In the genomic region with DNA sequence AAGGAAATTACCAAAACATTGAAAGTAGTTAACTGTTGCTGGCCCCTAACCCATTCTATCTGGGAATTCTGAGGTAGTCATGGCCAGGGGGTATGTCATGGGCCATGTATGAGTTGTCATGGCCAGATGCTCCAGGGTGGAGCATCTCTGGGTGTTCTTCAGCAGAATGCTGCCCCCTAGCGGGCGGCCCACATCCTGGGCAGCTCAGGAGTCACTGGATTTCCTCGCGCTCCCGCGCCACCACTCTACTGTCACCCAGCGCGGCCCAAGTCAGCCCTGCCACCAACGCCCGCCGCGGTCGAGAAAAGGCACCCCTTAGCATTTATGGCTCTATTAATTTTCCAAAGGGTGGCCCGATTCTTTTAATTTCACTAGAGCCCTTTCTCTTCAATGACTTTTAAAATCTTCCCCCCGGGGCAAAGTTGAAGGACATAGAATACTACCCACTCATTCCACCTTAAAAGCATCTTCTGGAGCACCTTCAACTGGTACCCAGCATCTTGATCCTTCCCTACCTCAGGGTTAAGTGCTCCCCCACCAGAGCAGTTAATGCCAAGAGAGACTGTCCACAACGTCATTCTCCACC, we compare ENCODE assay signal across 9 cellular contexts. TPM values are rescaled to one million over a fixed set of nuclear protein-coding genes. Genes with fewer than 3 reads are reported as not detected.
DNase-seq lines count a peak whose midpoint lies in the region; ATAC-seq and TF ChIP-seq lines count a peak whose summit lies in the region.
"Had no signal": no experiment of that assay in that cellular context is flagged by ENCODE, and none has a peak within 500 bp of the region (broad histone marks: within the 10 kb centered on the region; RNA-seq: fewer than 3 reads in every experiment).

No MANE protein-coding gene starts in this region.

- intact Hi-C loops in MCF 10A (cut with micrococcal nuclease) (no loop called here), right lobe of liver (cut with DNase I) (loop anchor here (5.0 kb wide), 2 partner anchors 217 to 222 kb away; no protein-coding TSS in a partner anchor)

- H3K9me3 ChIP-seq in DOHH2 (ENCODE audit: control insufficient read depth, insufficient read depth, low read length) (no peaks in the 10 kb centered on the region), right lobe of liver (no peaks in the 10 kb centered on the region), tibial nerve (no peaks in the 10 kb centered on the region)

- WGBS in right lobe of liver (ENCODE audit: insufficient coverage, low coverage, low lambda C conversion rate, missing lambda C conversion rate): 54% methylated on average over 16 of the region's 16 CpGs
- 62 to 65% methylated on average over 15 to 16 of the region's 16 CpGs for WGBS in tibial nerve, 2 donors

- H3K27ac Mint-ChIP-seq in MCF 10A (ENCODE audit: low read depth, unreplicated experiment): no peak overlapping the region

- no peak for TF ChIP-seq POLR2A in right lobe of liver (IDR thresholded peaks at IDR 0.05)
- TF ChIP-seq POLR2A in tibial nerve (IDR thresholded peaks at IDR 0.05): no peak

- peak; percentile 80 for TF ChIP-seq CTCF in DOHH2 (IDR thresholded peaks at IDR 0.05; ENCODE audit: low read depth, low read length, poor library complexity, severe bottlenecking)
- TF ChIP-seq CTCF in MCF 10A (IDR thresholded peaks at IDR 0.05; ENCODE audit: unreplicated experiment): peak; percentile 75
- TF ChIP-seq CTCF in right lobe of liver (IDR thresholded peaks at IDR 0.05): peak; percentile 51 to 63 (median 54)
- TF ChIP-seq CTCF in tibial nerve (IDR thresholded peaks at IDR 0.05): peak; percentile 35 to 66 (median 55)

- no peaks in the 10 kb centered on the region for H3K36me3 ChIP-seq in DOHH2 (ENCODE audit: control insufficient read depth, low read length)
- no peaks in the 10 kb centered on the region for H3K36me3 ChIP-seq in right lobe of liver
- H3K36me3 ChIP-seq in tibial nerve: no peaks in the 10 kb centered on the region

- H3K36me3 Mint-ChIP-seq in MCF 10A (ENCODE audit: insufficient read depth, unreplicated experiment): no peaks in the 10 kb centered on the region

- H3K27me3 Mint-ChIP-seq in MCF 10A (ENCODE audit: insufficient read depth, unreplicated experiment): peaks cover 44% of the 10 kb centered on the region

- POLR2A ChIA-PET in MCF 10A (lab: Yijun Ruan, JAX): no interaction called here

- no peaks in the 10 kb centered on the region for H3K4me1 Mint-ChIP-seq in MCF 10A (ENCODE audit: insufficient read depth, unreplicated experiment)

- no TSS peak for BruUV-seq in MCF 10A (replicated peaks; lab: Mats Ljungman, UMichigan)

- no peak overlapping the region for H3K4me3 Mint-ChIP-seq in MCF 10A (ENCODE audit: unreplicated experiment)

- ATAC-seq in GM21526 (IDR thresholded peaks at IDR 0.05; ENCODE audit: low FRiP score, unreplicated experiment): peak; percentile 88
- peak; percentile 17 to 56 (median 44) for ATAC-seq in right lobe of liver
- no peak for ATAC-seq in HG02970 (IDR thresholded peaks at IDR 0.05; ENCODE audit: low FRiP score, unreplicated experiment)

- H3K4me3 ChIP-seq in DOHH2 (ENCODE audit: low read length) (no peak overlapping the region), right lobe of liver (no peak overlapping the region), tibial nerve (no peak overlapping the region)

- TF ChIP-seq EP300 in tibial nerve (IDR thresholded peaks at IDR 0.05): no peak

- no peak overlapping the region for H3K27ac ChIP-seq in DOHH2 (ENCODE audit: low read depth, low read length)
- H3K27ac ChIP-seq in right lobe of liver: no peak overlapping the region
- no peak overlapping the region for H3K27ac ChIP-seq in tibial nerve
- H3K27ac ChIP-seq: VCaP had no signal

- CTCF ChIA-PET in MCF 10A (lab: Yijun Ruan, JAX): interaction anchor here (0.7 to 12.8 kb wide), 14 partner anchors 8 to 278 kb away, joined by 3 to 612 read pairs (median 8); no protein-coding TSS in a partner anchor

- H3K9me2 ChIP-seq in DOHH2 (replicated peaks; ENCODE audit: control insufficient read depth, low read length): no peaks in the 10 kb centered on the region

- no peak overlapping the region for H3K4me2 ChIP-seq in DOHH2 (ENCODE audit: low read length)

- peaks cover 38% of the 10 kb centered on the region for H3K27me3 ChIP-seq in DOHH2 (ENCODE audit: control insufficient read depth, low read length)
- no peaks in the 10 kb centered on the region for H3K27me3 ChIP-seq in right lobe of liver
- no peaks in the 10 kb centered on the region for H3K27me3 ChIP-seq in tibial nerve

- no peaks in the 10 kb centered on the region for H3K9me3 Mint-ChIP-seq in MCF 10A (ENCODE audit: unreplicated experiment)

- DNase-seq in HS-27A (ENCODE audit: low read depth) (peak; percentile 19), T-helper 1 cell (peak in 4 of 5 donors; percentile 17 to 73 (median 50)), MCF 10A (ENCODE audit: unreplicated experiment) (peak; percentile 66), right lobe of liver (peak in 2 of 3 donors; percentile 71), tibial nerve (ENCODE audit: low spot score in 2 of 2) (no peak)

- no peaks in the 10 kb centered on the region for H3F3A ChIP-seq in DOHH2 (ENCODE audit: control insufficient read depth, insufficient read depth)

- H3K79me2 ChIP-seq in DOHH2 (ENCODE audit: control insufficient read depth, low read length): no peaks in the 10 kb centered on the region

- no peaks in the 10 kb centered on the region for H4K20me1 ChIP-seq in DOHH2 (ENCODE audit: control insufficient read depth, insufficient read depth, low read depth, low read length)

- H3K4me1 ChIP-seq in DOHH2 (ENCODE audit: control insufficient read depth, low read length): no peaks in the 10 kb centered on the region
- H3K4me1 ChIP-seq in right lobe of liver: peaks cover 0 to 13% (median 5%) of the 10 kb centered on the region in 4 donors
- H3K4me1 ChIP-seq in tibial nerve: peaks cover 0 to 23% (median 5%) of the 10 kb centered on the region in 4 donors

RNA-seq across cellular contexts. Expression of a gene that starts 41.6 kb away (rescaled TPM):
- total RNA-seq in MCF 10A (2022) (0.49 and 0.96 TPM in 2 replicates), right lobe of liver (10 to 100 TPM in 4 of 6 experiments, 1 to 10 TPM in 2; 8.2 to 20.9 (median 12.3) TPM), tibial nerve (100 to 1,000 TPM; 155 to 328 (median 200) TPM)

Comparison
In these comparisons a context has a peak if more than half of its experiments do, and no peak if none do; other contexts are left out.
1. DNase-seq: peak in HS-27A (single experiment), T-helper 1 cell (4 of 5), MCF 10A (single experiment) and right lobe of liver (2 of 3); none in tibial nerve (0 of 2).
2. RNA of a gene that starts 41.6 kb away (total RNA-seq): 155 to 328 TPM in tibial nerve; 8.2 to 20.9 TPM in right lobe of liver and 0.49 to 0.96 TPM in MCF 10A; every median in the first group is over 4 times any median in the second.
3. Peak in every context shown above with its lines, with median percentiles within 50 percentile points of each other: CTCF ChIP-seq.